ENCODE assay signal across 8 cellular contexts in the genomic region with DNA sequence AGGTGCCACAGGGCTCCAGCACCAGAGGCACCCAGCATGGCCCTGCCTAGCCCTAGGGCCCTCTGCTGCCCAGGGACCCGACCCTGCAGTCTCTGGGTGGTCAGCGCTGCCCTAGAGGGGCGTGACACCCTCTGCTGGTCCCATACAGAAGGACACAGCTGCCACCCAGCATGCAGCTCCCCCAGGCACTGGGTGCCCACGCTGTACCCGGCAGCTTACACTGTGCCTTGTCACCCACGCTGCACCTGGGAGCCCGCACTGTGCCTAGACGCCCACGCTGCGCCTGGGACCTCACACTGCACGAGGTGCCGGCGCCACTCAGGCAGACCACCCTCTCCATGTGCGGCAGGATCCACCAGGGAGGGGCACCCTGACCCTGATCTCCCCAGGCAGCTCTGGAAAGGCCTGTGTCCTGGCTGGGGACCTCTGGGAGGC. TPM values are rescaled to one million over a fixed set of nuclear protein-coding genes. Genes with fewer than 3 reads are reported as not detected.
A peak's percentile ranks its signal among the peaks of the same experiment; 100 is the strongest.
DNase-seq lines count a peak whose midpoint lies in the region; ATAC-seq and TF ChIP-seq lines count a peak whose summit lies in the region.

No MANE protein-coding gene starts in this region.

- H3K36me3 ChIP-seq in mucosa of rectum (ENCODE audit: control insufficient read depth in 2 of 2, insufficient read depth in 2 of 2, low read length in 2 of 2) (no peaks in the 10 kb centered on the region), upper lobe of right lung (no peaks in the 10 kb centered on the region)

- H3K9ac ChIP-seq in mucosa of rectum (ENCODE audit: low read depth in 1 of 2, low read length in 2 of 2), result peak overlapping the region; percentile 56 to 63

- H3K4me1 Mint-ChIP-seq in activated T-helper 1 cell treated with anti-CD3 and anti-CD28 coated beads, Interleukin-12 subunit alpha, Interleukin-12 subunit beta, Interleukin-2, Interleukin-4 antibody, amounts not matched to agents 30 ng/mL and 10 ng/mL and 1 ng/mL, durations not matched to agents 14 hours and 24 hours and 36 hours (ENCODE audit: low read depth), result peaks cover 10% of the 10 kb centered on the region

- no peaks in the 10 kb centered on the region for H3K9me3 Mint-ChIP-seq in activated T-helper 1 cell treated with anti-CD3 and anti-CD28 coated beads, Interleukin-12 subunit alpha, Interleukin-12 subunit beta, Interleukin-2, Interleukin-4 antibody, amounts not matched to agents 30 ng/mL and 10 ng/mL and 1 ng/mL, durations not matched to agents 14 hours and 24 hours and 36 hours

- ATAC-seq in upper lobe of right lung (peak; percentile 6), omental fat pad (ENCODE audit: low FRiP score) (no peak), HG02885 (IDR thresholded peaks at IDR 0.05; ENCODE audit: poor library complexity, unreplicated experiment) (no peak)
- ATAC-seq in activated CD4-positive, CD25-positive, alpha-beta regulatory T cell treated with anti-CD3 and anti-CD28 coated beads, Interleukin-2, amount 50 U/mL, for 24 hours, result no peak

- H3K36me3 Mint-ChIP-seq in activated T-helper 1 cell treated with anti-CD3 and anti-CD28 coated beads, Interleukin-12 subunit alpha, Interleukin-12 subunit beta, Interleukin-2, Interleukin-4 antibody, amounts not matched to agents 30 ng/mL and 10 ng/mL and 1 ng/mL, durations not matched to agents 14 hours and 24 hours and 36 hours (ENCODE audit: low read depth), result no peaks in the 10 kb centered on the region

- intact Hi-C loops in activated T-helper 1 cell treated with anti-CD3 and anti-CD28 coated beads, Interleukin-12 subunit alpha, Interleukin-12 subunit beta, Interleukin-2, Interleukin-4 antibody, amounts not matched to agents 30 ng/mL and 10 ng/mL and 1 ng/mL, durations not matched to agents 14 hours and 24 hours and 36 hours (cut with micrococcal nuclease), result loop anchor here (2.0 to 10.0 kb wide), 2 partner anchors 289 to 923 kb away; partner anchors contain the start of genes ECHS1 and PAOX
- intact Hi-C loops in upper lobe of right lung (cut with DNase I), result loop anchor here (5.0 to 10.0 kb wide), 2 partner anchors 60 to 227 kb away; no protein-coding TSS in a partner anchor

- H3K27me3 ChIP-seq in mucosa of rectum (ENCODE audit: control insufficient read depth in 2 of 2, insufficient read depth in 2 of 2, low read length in 2 of 2) (no peaks in the 10 kb centered on the region), upper lobe of right lung (no peaks in the 10 kb centered on the region)

- DNase-seq in stimulated activated CD4-positive, alpha-beta T cell treated with anti-CD3 and anti-CD28 coated beads, Interleukin-12 subunit alpha, Interleukin-12 subunit beta, amount 100 ng/mL, for 4 hours, result peak; percentile 39
- DNase-seq in stimulated activated CD4-positive, alpha-beta T cell treated with anti-CD3 and anti-CD28 coated beads, Interleukin-2, amount 100 ng/mL, for 48 hours, result no peak
- DNase-seq in activated T-helper 1 cell treated with anti-CD3 and anti-CD28 coated beads, Interleukin-12 subunit alpha, Interleukin-12 subunit beta, Interleukin-2, Interleukin-4 antibody, amounts not matched to agents 30 ng/mL and 10 ng/mL and 1 ng/mL, durations not matched to agents 14 hours and 24 hours and 36 hours (ENCODE audit: low spot score), result no peak
- DNase-seq in upper lobe of right lung, result no peak
- DNase-seq in omental fat pad (ENCODE audit: low spot score), result no peak

- peak overlapping the region; percentile 58 for H3K27ac Mint-ChIP-seq in activated T-helper 1 cell treated with anti-CD3 and anti-CD28 coated beads, Interleukin-12 subunit alpha, Interleukin-12 subunit beta, Interleukin-2, Interleukin-4 antibody, amounts not matched to agents 30 ng/mL and 10 ng/mL and 1 ng/mL, durations not matched to agents 14 hours and 24 hours and 36 hours

- H3K27ac ChIP-seq in mucosa of rectum (ENCODE audit: low read depth in 2 of 2, low read length in 2 of 2), result peak overlapping the region; percentile 62 to 75
- H3K27ac ChIP-seq in upper lobe of right lung, result peak overlapping the region; percentile 60

- no peak overlapping the region for H3K4me3 Mint-ChIP-seq in activated T-helper 1 cell treated with anti-CD3 and anti-CD28 coated beads, Interleukin-12 subunit alpha, Interleukin-12 subunit beta, Interleukin-2, Interleukin-4 antibody, amounts not matched to agents 30 ng/mL and 10 ng/mL and 1 ng/mL, durations not matched to agents 14 hours and 24 hours and 36 hours

- H3K4me1 ChIP-seq in mucosa of rectum (ENCODE audit: control insufficient read depth in 2 of 2, insufficient read depth in 2 of 2, low read length in 2 of 2) (peaks cover 66 to 67% of the 10 kb centered on the region in 2 donors), upper lobe of right lung (peaks cover 28% of the 10 kb centered on the region)

- H3K4me3 ChIP-seq in mucosa of rectum (ENCODE audit: low read length in 2 of 2), result peak overlapping the region in 1 of 2 donors; percentile 6
- H3K4me3 ChIP-seq in upper lobe of right lung, result no peak overlapping the region

- H3K9me3 ChIP-seq in mucosa of rectum (ENCODE audit: control insufficient read depth in 2 of 2, low read length in 2 of 2) (no peaks in the 10 kb centered on the region), upper lobe of right lung (no peaks in the 10 kb centered on the region)

- TF ChIP-seq CTCF in upper lobe of right lung (IDR thresholded peaks at IDR 0.05) (peak; percentile 31), omental fat pad (IDR thresholded peaks at IDR 0.05) (no peak)

- H3K27me3 Mint-ChIP-seq in activated T-helper 1 cell treated with anti-CD3 and anti-CD28 coated beads, Interleukin-12 subunit alpha, Interleukin-12 subunit beta, Interleukin-2, Interleukin-4 antibody, amounts not matched to agents 30 ng/mL and 10 ng/mL and 1 ng/mL, durations not matched to agents 14 hours and 24 hours and 36 hours (ENCODE audit: insufficient read depth), result no peaks in the 10 kb centered on the region

RNA-seq across cellular contexts. Expression of gene PWWP2B, which starts 55.2 kb away (rescaled TPM):
- total RNA-seq in activated T-helper 1 cell treated with anti-CD3 and anti-CD28 coated beads, Interleukin-12 subunit alpha, Interleukin-12 subunit beta, Interleukin-2, Interleukin-4 antibody, amounts not matched to agents 30 ng/mL and 10 ng/mL and 1 ng/mL, durations not matched to agents 14 hours and 24 hours and 36 hours, result 4.1 and 4.8 TPM in 2 replicates
- total RNA-seq in upper lobe of right lung (26.0 TPM), omental fat pad (10 to 100 TPM in 3 of 4 donors, 1 to 10 TPM in 1; 6.0 to 24.4 (median 12.2) TPM)
